1 cellular context compared by ENCODE assay signal in genomic region chr7:75946207-75946855, GRCh38.
TF ChIP-seq lines count a peak whose summit lies in the region.

No MANE protein-coding gene starts in this region.

TF ChIP-seq in liver, 16 proteins besides CTCF, POLR2A, EP300 and RAD21 (continued from another document):
- no peak for TF ChIP-seq FOXA1 (IDR thresholded peaks at IDR 0.05)
- no peak for TF ChIP-seq RXRA (IDR thresholded peaks at IDR 0.05)
- no peak for TF ChIP-seq TAF1 (conservative IDR thresholded peaks at IDR 0.05)
- TF ChIP-seq YY1 (IDR thresholded peaks at IDR 0.05): no peak
